ENCODE assay signal across 16 cellular contexts in genomic region chr5:137564475-137564961, GRCh38.
DNase-seq lines count a peak whose midpoint lies in the region; ATAC-seq and TF ChIP-seq lines count a peak whose summit lies in the region.
"Had no signal": no experiment of that assay in that cellular context is flagged by ENCODE, and none has a peak within 500 bp of the region (broad histone marks: within the 10 kb centered on the region; RNA-seq: fewer than 3 reads in every experiment).

No MANE protein-coding gene starts in this region.

- H3K27ac ChIP-seq in BLaER1 (peak overlapping the region; percentile 28; the same call in 1 of the 2 replicates), suprapubic skin (no peak overlapping the region)

- H3K4me3 ChIP-seq in BLaER1 (no peak overlapping the region), cardiac fibroblast (replicated peaks in 1 of 2; ENCODE audit: low read depth in 2 of 2, low read length in 2 of 2) (no peak overlapping the region), suprapubic skin (no peak overlapping the region)

- TF ChIP-seq EP300 in suprapubic skin (IDR thresholded peaks at IDR 0.05), result no peak

- 57% methylated on average over 5 of the region's 5 CpGs for WGBS in suprapubic skin

- no peak for ATAC-seq in activated T-cell treated with anti-CD3 and anti-CD28 coated beads, Interleukin-2, amount 50 U/mL, for 72 hours (replicated peaks in 1 of 2)
- ATAC-seq: naive thymus-derived CD8-positive, alpha-beta T cell had no signal

- peak overlapping the region; percentile 12 for H3K4me3 Mint-ChIP-seq in neural crest cell
- no peak overlapping the region for H3K4me3 Mint-ChIP-seq in activated T-cell treated with anti-CD3 and anti-CD28 coated beads, Interleukin-2, amount 50 U/mL, for 72 hours
- H3K4me3 Mint-ChIP-seq: CD8-positive, alpha-beta memory T cell; H9; naive thymus-derived CD8-positive, alpha-beta T cell had no signal

- no peaks in the 10 kb centered on the region for H3K36me3 Mint-ChIP-seq in neural crest cell (ENCODE audit: low read depth)
- no peaks in the 10 kb centered on the region for H3K36me3 Mint-ChIP-seq in activated T-cell treated with anti-CD3 and anti-CD28 coated beads, Interleukin-2, amount 50 U/mL, for 72 hours (ENCODE audit: insufficient read depth in 2 of 2)
- H3K36me3 Mint-ChIP-seq: CD8-positive, alpha-beta memory T cell; naive thymus-derived CD8-positive, alpha-beta T cell had no signal

- H4K20me1 ChIP-seq in BLaER1, result no peaks in the 10 kb centered on the region

- H3K9me3 ChIP-seq in BLaER1, result no peaks in the 10 kb centered on the region
- H3K9me3 ChIP-seq in suprapubic skin, result no peaks in the 10 kb centered on the region
- H3K9me3 ChIP-seq: heart left ventricle had no signal

- H3K36me3 ChIP-seq in BLaER1, result no peaks in the 10 kb centered on the region
- no peaks in the 10 kb centered on the region for H3K36me3 ChIP-seq in suprapubic skin
- H3K36me3 ChIP-seq: heart left ventricle had no signal

- H3K27me3 Mint-ChIP-seq in neural crest cell (ENCODE audit: low read depth), result peaks cover 6% of the 10 kb centered on the region
- H3K27me3 Mint-ChIP-seq in activated T-cell treated with anti-CD3 and anti-CD28 coated beads, Interleukin-2, amount 50 U/mL, for 72 hours (ENCODE audit: low read depth), result peaks cover 28% of the 10 kb centered on the region

- in situ Hi-C loops in KBM-7 (cut with MboI; ENCODE audit: low pct_unique_long_range_greater_than_20kb, low sequenced_read_pairs), result no loop called here

- peaks cover 47% of the 10 kb centered on the region for H3K4me1 Mint-ChIP-seq in neural crest cell
- H3K4me1 Mint-ChIP-seq in activated T-cell treated with anti-CD3 and anti-CD28 coated beads, Interleukin-2, amount 50 U/mL, for 72 hours (ENCODE audit: low read depth), result peaks cover 6% of the 10 kb centered on the region
- H3K4me1 Mint-ChIP-seq: CD8-positive, alpha-beta memory T cell had no signal

- DNase-seq in M059J (ENCODE audit: low read depth) (peak; percentile 22), cardiac fibroblast (ENCODE audit: low read depth in 2 of 2) (peak; percentile 16 to 26), neural crest cell (ENCODE audit: low read depth, low spot score) (no peak), suprapubic skin (ENCODE audit: low spot score in 2 of 2) (no peak), KBM-7 (no peak), GF-D8 (lab: John Stamatoyannopoulos, UW) (no peak)
- DNase-seq in activated T-cell treated with anti-CD3 and anti-CD28 coated beads, Interleukin-2, amount 50 U/mL, for 72 hours, result no peak
- DNase-seq: activated T-cell treated with anti-CD3 and anti-CD28 coated beads, Interleukin-2, amount 50 U/mL, for 48 hours; CD8-positive, alpha-beta memory T cell; H9; left ventricle myocardium superior; naive thymus-derived CD8-positive, alpha-beta T cell; stimulated activated naive CD8-positive, alpha-beta T cell treated with anti-CD3 and anti-CD28 coated beads, Interleukin-15, amount 100 ng/mL, for 72 hours; SW 1271 had no signal

- no peak overlapping the region for H3K9ac ChIP-seq in BLaER1

- peak overlapping the region; percentile 71 for H3K4me2 ChIP-seq in BLaER1

- no peaks in the 10 kb centered on the region for H3K9me3 Mint-ChIP-seq in neural crest cell
- no peaks in the 10 kb centered on the region for H3K9me3 Mint-ChIP-seq in activated T-cell treated with anti-CD3 and anti-CD28 coated beads, Interleukin-2, amount 50 U/mL, for 72 hours
- H3K9me3 Mint-ChIP-seq: CD8-positive, alpha-beta memory T cell; H9; naive thymus-derived CD8-positive, alpha-beta T cell; stimulated activated naive CD8-positive, alpha-beta T cell treated with anti-CD3 and anti-CD28 coated beads, Interleukin-15, amount 100 ng/mL, for 72 hours had no signal

- TF ChIP-seq CTCF in cardiac fibroblast (IDR thresholded peaks at IDR 0.05; ENCODE audit: low read depth, low read length) (no peak), neural crest cell (conservative IDR thresholded peaks at IDR 0.05) (no peak), suprapubic skin (IDR thresholded peaks at IDR 0.05) (no peak)

- H3K27ac Mint-ChIP-seq in neural crest cell (ENCODE audit: unreplicated experiment), result peak overlapping the region; percentile 38
- no peak overlapping the region for H3K27ac Mint-ChIP-seq in activated T-cell treated with anti-CD3 and anti-CD28 coated beads, Interleukin-2, amount 50 U/mL, for 72 hours
- H3K27ac Mint-ChIP-seq: H9; naive thymus-derived CD8-positive, alpha-beta T cell had no signal

- TF ChIP-seq POLR2A in suprapubic skin (IDR thresholded peaks at IDR 0.05), result no peak

- H3K27me3 ChIP-seq in BLaER1, result no peaks in the 10 kb centered on the region
- no peaks in the 10 kb centered on the region for H3K27me3 ChIP-seq in suprapubic skin

- peaks cover 21% of the 10 kb centered on the region for H3K4me1 ChIP-seq in BLaER1
- peaks cover 23% of the 10 kb centered on the region for H3K4me1 ChIP-seq in suprapubic skin

Comparison
In these comparisons a context has a peak if more than half of its experiments do, and no peak if none do; other contexts are left out.
1. DNase-seq: peak in M059J (single experiment) and cardiac fibroblast (2 of 2); none in neural crest cell (single experiment), suprapubic skin (0 of 2), activated T-cell treated with anti-CD3 and anti-CD28 coated beads, Interleukin-2, amount 50 U/mL, for 72 hours (0 of 2), KBM-7 (single experiment) and GF-D8 (single experiment).